In the genomic region with DNA sequence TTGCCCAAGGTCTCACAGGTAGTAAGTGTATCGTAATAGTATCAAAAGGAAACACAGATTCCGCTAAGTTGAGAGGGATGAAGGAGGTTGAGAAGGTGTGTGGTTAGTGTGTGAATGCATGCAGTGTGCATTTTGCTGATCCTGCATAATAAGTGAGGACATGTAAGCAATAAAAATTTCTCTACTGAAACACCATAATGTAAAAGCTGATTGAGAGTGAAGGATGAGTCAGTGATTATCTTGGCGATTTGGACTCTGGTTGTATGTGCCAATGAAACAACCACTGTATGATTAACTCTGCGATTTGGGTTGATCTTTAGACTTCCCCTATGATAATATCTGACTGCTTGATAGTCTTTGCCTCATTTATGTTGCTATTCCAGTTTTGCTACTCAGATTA, we compare ENCODE assay signal across 17 cellular contexts. TPM values are rescaled to one million over a fixed set of nuclear protein-coding genes. Genes with fewer than 3 reads are reported as not detected.
DNase-seq lines count a peak whose midpoint lies in the region; ATAC-seq and TF ChIP-seq lines count a peak whose summit lies in the region.
"Had no signal": no experiment of that assay in that cellular context is flagged by ENCODE, and none has a peak within 500 bp of the region (broad histone marks: within the 10 kb centered on the region; RNA-seq: fewer than 3 reads in every experiment).

No MANE protein-coding gene starts in this region.

- H3K4me3 Mint-ChIP-seq in activated T-cell treated with anti-CD3 and anti-CD28 coated beads, Interleukin-2, amount 50 U/mL, for 72 hours: no peak overlapping the region
- H3K4me3 Mint-ChIP-seq in activated T-cell treated with anti-CD3 and anti-CD28 coated beads, Interleukin-2, amount 50 U/mL, for 24 hours: no peak overlapping the region
- H3K4me3 Mint-ChIP-seq in T-helper 2 cell treated with Interferon-gamma antibody and Interleukin-4, amounts not matched to agents 5 μg/mL and 100 μg/mL, for 36 hours: no peak overlapping the region
- no peak overlapping the region for H3K4me3 Mint-ChIP-seq in stimulated activated effector memory CD8-positive, alpha-beta T cell treated with anti-CD3 and anti-CD28 coated beads, Interleukin-12 subunit alpha, Interleukin-12 subunit beta, amount 100 ng/mL, for 72 hours

- no peak overlapping the region for H3K4me3 ChIP-seq in psoas muscle
- H3K4me3 ChIP-seq: SJCRH30 had no signal

- WGBS in psoas muscle, 3 donors: 88 to 90% (median 89%) methylated on average over 4 of the region's 4 CpGs

- H3K36me3 Mint-ChIP-seq in activated T-cell treated with anti-CD3 and anti-CD28 coated beads, Interleukin-2, amount 50 U/mL, for 72 hours (ENCODE audit: insufficient read depth in 2 of 2): peaks cover 1 to 10% of the 10 kb centered on the region in 2 donors
- H3K36me3 Mint-ChIP-seq in activated T-cell treated with anti-CD3 and anti-CD28 coated beads, Interleukin-2, amount 50 U/mL, for 24 hours (ENCODE audit: low read depth): peaks cover 79% of the 10 kb centered on the region
- H3K36me3 Mint-ChIP-seq in T-helper 2 cell treated with Interferon-gamma antibody and Interleukin-4, amounts not matched to agents 5 μg/mL and 100 μg/mL, for 36 hours (ENCODE audit: low read depth): peaks cover 16% of the 10 kb centered on the region
- H3K36me3 Mint-ChIP-seq in stimulated activated effector memory CD8-positive, alpha-beta T cell treated with anti-CD3 and anti-CD28 coated beads, Interleukin-12 subunit alpha, Interleukin-12 subunit beta, amount 100 ng/mL, for 72 hours: peaks cover 45% of the 10 kb centered on the region

- H3K36me3 ChIP-seq in psoas muscle (ENCODE audit: insufficient read depth in 1 of 2, low read depth in 1 of 2): peaks cover 3 to 31% of the 10 kb centered on the region in 2 donors

- H3K27me3 Mint-ChIP-seq in activated T-cell treated with anti-CD3 and anti-CD28 coated beads, Interleukin-2, amount 50 U/mL, for 72 hours (ENCODE audit: low read depth): no peaks in the 10 kb centered on the region
- no peaks in the 10 kb centered on the region for H3K27me3 Mint-ChIP-seq in activated T-cell treated with anti-CD3 and anti-CD28 coated beads, Interleukin-2, amount 50 U/mL, for 24 hours
- H3K27me3 Mint-ChIP-seq in T-helper 2 cell treated with Interferon-gamma antibody and Interleukin-4, amounts not matched to agents 5 μg/mL and 100 μg/mL, for 36 hours (ENCODE audit: low read depth): no peaks in the 10 kb centered on the region

- H3K4me1 ChIP-seq in psoas muscle: peaks cover 15% of the 10 kb centered on the region
- H3K4me1 ChIP-seq: SJCRH30 had no signal

- H3K27me3 ChIP-seq in psoas muscle (ENCODE audit: insufficient read depth in 3 of 3, low read length in 2 of 3): no peaks in the 10 kb centered on the region
- H3K27me3 ChIP-seq: SJCRH30 had no signal

- intact Hi-C loops in psoas muscle (cut with DNase I): no loop called here

- TF ChIP-seq CTCF in GM10266 (IDR thresholded peaks at IDR 0.05; ENCODE audit: control insufficient read depth, insufficient read depth, low read depth, missing control alignments): no peak
- no peak for TF ChIP-seq CTCF in psoas muscle (IDR thresholded peaks at IDR 0.05)

- H3K9me3 Mint-ChIP-seq in activated T-cell treated with anti-CD3 and anti-CD28 coated beads, Interleukin-2, amount 50 U/mL, for 72 hours: no peaks in the 10 kb centered on the region
- H3K9me3 Mint-ChIP-seq in activated T-cell treated with anti-CD3 and anti-CD28 coated beads, Interleukin-2, amount 50 U/mL, for 24 hours: no peaks in the 10 kb centered on the region
- H3K9me3 Mint-ChIP-seq in T-helper 2 cell treated with Interferon-gamma antibody and Interleukin-4, amounts not matched to agents 5 μg/mL and 100 μg/mL, for 36 hours: no peaks in the 10 kb centered on the region
- H3K9me3 Mint-ChIP-seq in stimulated activated effector memory CD8-positive, alpha-beta T cell treated with anti-CD3 and anti-CD28 coated beads, Interleukin-12 subunit alpha, Interleukin-12 subunit beta, amount 100 ng/mL, for 72 hours: no peaks in the 10 kb centered on the region

- no peak overlapping the region for H3K27ac Mint-ChIP-seq in activated T-cell treated with anti-CD3 and anti-CD28 coated beads, Interleukin-2, amount 50 U/mL, for 72 hours
- H3K27ac Mint-ChIP-seq in activated T-cell treated with anti-CD3 and anti-CD28 coated beads, Interleukin-2, amount 50 U/mL, for 24 hours: no peak overlapping the region
- H3K27ac Mint-ChIP-seq in T-helper 2 cell treated with Interferon-gamma antibody and Interleukin-4, amounts not matched to agents 5 μg/mL and 100 μg/mL, for 36 hours: peak overlapping the region; percentile 6
- peak overlapping the region; percentile 36 for H3K27ac Mint-ChIP-seq in stimulated activated effector memory CD8-positive, alpha-beta T cell treated with anti-CD3 and anti-CD28 coated beads, Interleukin-12 subunit alpha, Interleukin-12 subunit beta, amount 100 ng/mL, for 72 hours

- peak; percentile 59 to 64 for ATAC-seq in activated T-cell treated with anti-CD3 and anti-CD28 coated beads, Interleukin-2, amount 50 U/mL, for 72 hours (replicated peaks in 1 of 2)
- peak; percentile 86 for ATAC-seq in stimulated activated effector memory CD8-positive, alpha-beta T cell treated with anti-CD3 and anti-CD28 coated beads, Interleukin-12 subunit alpha, Interleukin-12 subunit beta, amount 100 ng/mL, for 72 hours
- ATAC-seq in HG02571 (IDR thresholded peaks at IDR 0.05; ENCODE audit: unreplicated experiment) (no peak), psoas muscle (no peak)

- DNase-seq in activated T-cell treated with anti-CD3 and anti-CD28 coated beads, Interleukin-2, amount 50 U/mL, for 72 hours: no peak
- DNase-seq in activated T-cell treated with anti-CD3 and anti-CD28 coated beads, Interleukin-2, amount 50 U/mL, for 24 hours: no peak
- DNase-seq in T-helper 2 cell treated with Interferon-gamma antibody and Interleukin-4, amounts not matched to agents 5 μg/mL and 100 μg/mL, for 36 hours (ENCODE audit: low spot score): no peak
- DNase-seq in fibroblast of peridontal ligament (ENCODE audit: extremely low read depth): peak; percentile 62
- DNase-seq in stimulated activated effector memory CD8-positive, alpha-beta T cell treated with anti-CD3 and anti-CD28 coated beads, Interleukin-12 subunit alpha, Interleukin-12 subunit beta, amount 100 ng/mL, for 72 hours (ENCODE audit: low spot score in 2 of 2): no peak
- DNase-seq in GM10266 (ENCODE audit: extremely low spot score): no peak
- DNase-seq in psoas muscle: no peak
- DNase-seq: DMS79 treated with DMSO at 0.1 percent for 48 hours; H7; NCI-H1417; NCI-H524; SJCRH30; stimulated activated CD4-positive, alpha-beta T cell treated with anti-CD3 and anti-CD28 coated beads, Interleukin-4, amount 100 ng/mL, for 4 hours; stimulated activated naive CD4-positive, alpha-beta T cell treated with Interleukin-2 at 50 U/mL for 16 hours had no signal

- H3K9me3 ChIP-seq in psoas muscle: no peaks in the 10 kb centered on the region
- H3K9me3 ChIP-seq: SJCRH30 had no signal

- H3K27ac ChIP-seq in psoas muscle: no peak overlapping the region
- H3K27ac ChIP-seq: SJCRH30 had no signal

- H3K4me1 Mint-ChIP-seq in activated T-cell treated with anti-CD3 and anti-CD28 coated beads, Interleukin-2, amount 50 U/mL, for 72 hours (ENCODE audit: low read depth): peaks cover 33% of the 10 kb centered on the region
- H3K4me1 Mint-ChIP-seq in activated T-cell treated with anti-CD3 and anti-CD28 coated beads, Interleukin-2, amount 50 U/mL, for 24 hours (ENCODE audit: low read depth): peaks cover 47% of the 10 kb centered on the region
- peaks cover 14% of the 10 kb centered on the region for H3K4me1 Mint-ChIP-seq in T-helper 2 cell treated with Interferon-gamma antibody and Interleukin-4, amounts not matched to agents 5 μg/mL and 100 μg/mL, for 36 hours (ENCODE audit: low read depth)
- peaks cover 41% of the 10 kb centered on the region for H3K4me1 Mint-ChIP-seq in stimulated activated effector memory CD8-positive, alpha-beta T cell treated with anti-CD3 and anti-CD28 coated beads, Interleukin-12 subunit alpha, Interleukin-12 subunit beta, amount 100 ng/mL, for 72 hours

RNA-seq across cellular contexts. Expression of gene ADGRF3, which starts 16.7 kb away (rescaled TPM):
- 1 to 10 TPM; 2.4 to 4.8 TPM for total RNA-seq in activated T-cell treated with anti-CD3 and anti-CD28 coated beads, Interleukin-2, amount 50 U/mL, for 72 hours
- total RNA-seq in psoas muscle: under 1 TPM in 2 of 4 donors, not detected in 2; 0.17 to 0.48 TPM
- under 1 TPM in 2 of 3 donors, not detected in 1; 0.03 to 0.19 TPM for polyA plus RNA-seq in psoas muscle
- total RNA-seq: H7, HT1080 had no signal

RNA-seq across cellular contexts. Expression of gene SELENOI, which starts 17.4 kb away (rescaled TPM):
- 10 to 100 TPM; 35.0 to 38.9 TPM for total RNA-seq in activated T-cell treated with anti-CD3 and anti-CD28 coated beads, Interleukin-2, amount 50 U/mL, for 72 hours
- 10 to 100 TPM; 15.7 to 40.5 (median 20.1) TPM for total RNA-seq in psoas muscle
- polyA plus RNA-seq in psoas muscle: 10 to 100 TPM in 1 of 3 donors, 1 to 10 TPM in 2; 3.7 to 11.3 (median 7.3) TPM

RNA-seq across cellular contexts. Expression of gene DRC1, which starts 38.4 kb away (rescaled TPM):
- under 1 TPM in 1 of 2 donors, not detected in 1; 0.17 TPM for total RNA-seq in activated T-cell treated with anti-CD3 and anti-CD28 coated beads, Interleukin-2, amount 50 U/mL, for 72 hours
- under 1 TPM in 2 of 4 donors, not detected in 2; 0.10 to 0.15 TPM for total RNA-seq in psoas muscle
- under 1 TPM in 2 of 3 donors, not detected in 1; 0.04 to 0.06 TPM for polyA plus RNA-seq in psoas muscle
- total RNA-seq: HT1080, mononuclear cell had no signal

Comparison
In these comparisons a context has a peak if more than half of its experiments do, and no peak if none do; other contexts are left out.
1. ATAC-seq: peak in activated T-cell treated with anti-CD3 and anti-CD28 coated beads, Interleukin-2, amount 50 U/mL, for 72 hours (2 of 2) and stimulated activated effector memory CD8-positive, alpha-beta T cell treated with anti-CD3 and anti-CD28 coated beads, Interleukin-12 subunit alpha, Interleukin-12 subunit beta, amount 100 ng/mL, for 72 hours (single experiment); none in HG02571 (single experiment) and psoas muscle (0 of 4).
2. H3K27ac Mint-ChIP-seq: peak in T-helper 2 cell treated with Interferon-gamma antibody and Interleukin-4, amounts not matched to agents 5 μg/mL and 100 μg/mL, for 36 hours (single experiment) and stimulated activated effector memory CD8-positive, alpha-beta T cell treated with anti-CD3 and anti-CD28 coated beads, Interleukin-12 subunit alpha, Interleukin-12 subunit beta, amount 100 ng/mL, for 72 hours (single experiment); none in activated T-cell treated with anti-CD3 and anti-CD28 coated beads, Interleukin-2, amount 50 U/mL, for 72 hours (single experiment) and activated T-cell treated with anti-CD3 and anti-CD28 coated beads, Interleukin-2, amount 50 U/mL, for 24 hours (single experiment).